Comparison of ENCODE assay signal across 8 cellular contexts in genomic region chr12:89353823-89354629, GRCh38. TPM values are rescaled to one million over a fixed set of nuclear protein-coding genes. Genes with fewer than 3 reads are reported as not detected.
DNase-seq lines count a peak whose midpoint lies in the region; ATAC-seq and TF ChIP-seq lines count a peak whose summit lies in the region.

No MANE protein-coding gene starts in this region.

- in situ Hi-C loops in Panc1 (cut with HindIII; ENCODE audit: low pct_unique_long_range_greater_than_20kb, low sequenced_read_pairs), result no loop called here

- BruUV-seq in Panc1 (replicated peaks; lab: Mats Ljungman, UMichigan), result no TSS peak

- intact Hi-C loops in Panc1 (cut with micrococcal nuclease; ENCODE audit: unreplicated experiment), result loop anchor here (2.0 to 10.0 kb wide), 4 partner anchors 108 to 337 kb away; partner anchors contain the start of gene GALNT4

- H3K9ac ChIP-seq in neuronal stem cell (ENCODE audit: low read depth, low read length, poor library complexity), result peak overlapping the region; percentile 83

- peak overlapping the region; percentile 86 for H3K27ac ChIP-seq in Panc1 (ENCODE audit: low read length)
- peak overlapping the region; percentile 55 for H3K27ac ChIP-seq in neuronal stem cell (replicated peaks; ENCODE audit: low read length)
- peak overlapping the region; percentile 99 for H3K27ac ChIP-seq in thymus (ENCODE audit: low read depth)

- peak overlapping the region; percentile 91 for H2AFZ ChIP-seq in neuronal stem cell (ENCODE audit: low read length)

- CTCF ChIA-PET in Panc1 (lab: Charles Lee), result no interaction called here

- H2BK5ac ChIP-seq in neuronal stem cell (ENCODE audit: low read length), result no peak overlapping the region

- H2BK120ac ChIP-seq in neuronal stem cell (ENCODE audit: low read depth, low read length), result peak overlapping the region; percentile 33

- WGBS in neuronal stem cell (ENCODE audit: extremely low coverage in 2 of 2, insufficient read length in 2 of 2, insufficient replicate concordance in 1 of 2), 2 donors, result no CpG with 5 or more reads among the region's 75 CpGs
- WGBS in thymus, result under 1% methylated on average over 75 of the region's 75 CpGs

- H3K9me3 ChIP-seq in Panc1 (ENCODE audit: control insufficient read depth, insufficient read depth, low read depth, low read length), result no peaks in the 10 kb centered on the region
- H3K9me3 ChIP-seq in neuronal stem cell (replicated peaks in 1 of 2; ENCODE audit: control insufficient read depth in 2 of 2, insufficient read depth in 1 of 2, low read depth in 1 of 2, low read length in 2 of 2), result no peaks in the 10 kb centered on the region
- no peaks in the 10 kb centered on the region for H3K9me3 ChIP-seq in thymus (ENCODE audit: control insufficient read depth)

- H3K27me3 ChIP-seq in Panc1 (ENCODE audit: control insufficient read depth, insufficient read depth, low read length) (no peaks in the 10 kb centered on the region), neuronal stem cell (ENCODE audit: control insufficient read depth in 3 of 3, insufficient read depth in 3 of 3, low read depth in 1 of 3, low read length in 3 of 3) (peaks cover 0 to 26% (median 0%) of the 10 kb centered on the region in 3 experiments), thymus (ENCODE audit: control insufficient read depth, insufficient read depth) (peaks cover 3% of the 10 kb centered on the region)

- H4K91ac ChIP-seq in neuronal stem cell (ENCODE audit: low read depth, low read length, poor library complexity), result no peak overlapping the region

- DNase-seq in SIG-M5 treated with dmso at 0.1 percent for 504 hours (lab: John Stamatoyannopoulos, UW; ENCODE audit: unreplicated experiment), result peak; percentile 54
- no peak for DNase-seq in SIG-M5 (lab: John Stamatoyannopoulos, UW)
- no peak for DNase-seq in Panc1 (ENCODE audit: low read depth, low spot score)
- DNase-seq in activated gamma-delta T cell treated with Interleukin-2 at 50 U/mL for 16 hours, result peak; percentile 60
- peak; percentile 66 for DNase-seq in foreskin melanocyte
- peak; percentile 62 for DNase-seq in neuronal stem cell (ENCODE audit: low spot score)

- peak overlapping the region; percentile 94 for H3K23ac ChIP-seq in neuronal stem cell (ENCODE audit: low read depth, low read length, poor library complexity)

- H3K18ac ChIP-seq in neuronal stem cell (ENCODE audit: low read length), result peak overlapping the region; percentile 96

- H2AK5ac ChIP-seq in neuronal stem cell (ENCODE audit: low read depth, low read length), result peak overlapping the region; percentile 36

- H3K36me3 ChIP-seq in Panc1 (ENCODE audit: control insufficient read depth, insufficient read depth, low read length), result peaks cover 4% of the 10 kb centered on the region; the same call in 1 of the 2 replicates
- H3K36me3 ChIP-seq in neuronal stem cell (replicated peaks in 1 of 2; ENCODE audit: control insufficient read depth in 2 of 2, insufficient read depth in 2 of 2, low read length in 2 of 2), result peaks cover 0 to 34% of the 10 kb centered on the region in 2 donors
- peaks cover 2% of the 10 kb centered on the region for H3K36me3 ChIP-seq in thymus (ENCODE audit: control insufficient read depth, insufficient read depth)

- peaks cover 18% of the 10 kb centered on the region for H3K4me1 ChIP-seq in Panc1 (ENCODE audit: control insufficient read depth, insufficient read depth, low read length)
- peaks cover 22 to 34% of the 10 kb centered on the region in 2 donors for H3K4me1 ChIP-seq in neuronal stem cell (ENCODE audit: control insufficient read depth in 2 of 2, insufficient read depth in 1 of 2, low read depth in 1 of 2, low read length in 2 of 2)
- peaks cover 21% of the 10 kb centered on the region for H3K4me1 ChIP-seq in thymus (ENCODE audit: control insufficient read depth, insufficient read depth, low read length)

- H3K79me1 ChIP-seq in neuronal stem cell (ENCODE audit: low read depth, low read length), result peaks cover 4% of the 10 kb centered on the region

- POLR2A ChIA-PET in Panc1 (lab: Charles Lee), result interaction anchor here (0.5 to 0.7 kb wide), 3 partner anchors 79 to 1882 kb away, joined by 3 read pairs; no protein-coding TSS in a partner anchor

- H3K4ac ChIP-seq in neuronal stem cell (ENCODE audit: low read length), result peak overlapping the region; percentile 14

- peak overlapping the region; percentile 86 to 88 for H3K4me3 ChIP-seq in Panc1 (ENCODE audit: low read depth in 2 of 2, low read length in 2 of 2)
- H3K4me3 ChIP-seq in neuronal stem cell (ENCODE audit: low read length in 2 of 2), result peak overlapping the region; percentile 82 to 91
- peak overlapping the region; percentile 64 for H3K4me3 ChIP-seq in thymus (ENCODE audit: low read length)

- peak overlapping the region; percentile 92 for H2BK12ac ChIP-seq in neuronal stem cell (ENCODE audit: low read length)

- H3K4me2 ChIP-seq in neuronal stem cell (ENCODE audit: insufficient read depth, low read length, poor library complexity, severe bottlenecking), result peak overlapping the region; percentile 98

- H2BK15ac ChIP-seq in neuronal stem cell (ENCODE audit: low read length), result peak overlapping the region; percentile 92

- ATAC-seq in HG03565 (IDR thresholded peaks at IDR 0.05; ENCODE audit: unreplicated experiment), result peak; percentile 33
- peak; percentile 66 for ATAC-seq in Panc1

- TF ChIP-seq CTCF in Panc1 (IDR thresholded peaks at IDR 0.05), result no peak

- H3K14ac ChIP-seq in neuronal stem cell (ENCODE audit: low read length), result peak overlapping the region; percentile 78

- no peak overlapping the region for H4K8ac ChIP-seq in neuronal stem cell (ENCODE audit: low read depth, low read length)

RNA-seq across cellular contexts. Expression of gene DUSP6, which starts 1.7 kb away (rescaled TPM):
- 20.3 TPM for total RNA-seq in Panc1 (2021; ENCODE audit: unreplicated experiment)
- 21.9 TPM for polyA plus RNA-seq in Panc1 (2012; ENCODE audit: insufficient read length)
- 22.5 TPM for polyA plus RNA-seq in neuronal stem cell (2013, experiment 1 of 2)
- 21.8 TPM for polyA plus RNA-seq in neuronal stem cell (2013, experiment 2 of 2)
- 33.5 TPM for polyA plus RNA-seq in thymus

Comparison
In these comparisons a context has a peak if more than half of its experiments do, and no peak if none do; other contexts are left out.
1. DNase-seq: peak in SIG-M5 treated with dmso at 0.1 percent for 504 hours (single experiment), activated gamma-delta T cell treated with Interleukin-2 at 50 U/mL for 16 hours (single experiment), foreskin melanocyte (single experiment) and neuronal stem cell (single experiment); none in SIG-M5 (single experiment) and Panc1 (single experiment).
2. Peak in every context shown above with its lines, with median percentiles within 50 percentile points of each other: H3K27ac ChIP-seq and H3K4me3 ChIP-seq.